Comparison of ENCODE assay signal across 8 cellular contexts in the genomic region with DNA sequence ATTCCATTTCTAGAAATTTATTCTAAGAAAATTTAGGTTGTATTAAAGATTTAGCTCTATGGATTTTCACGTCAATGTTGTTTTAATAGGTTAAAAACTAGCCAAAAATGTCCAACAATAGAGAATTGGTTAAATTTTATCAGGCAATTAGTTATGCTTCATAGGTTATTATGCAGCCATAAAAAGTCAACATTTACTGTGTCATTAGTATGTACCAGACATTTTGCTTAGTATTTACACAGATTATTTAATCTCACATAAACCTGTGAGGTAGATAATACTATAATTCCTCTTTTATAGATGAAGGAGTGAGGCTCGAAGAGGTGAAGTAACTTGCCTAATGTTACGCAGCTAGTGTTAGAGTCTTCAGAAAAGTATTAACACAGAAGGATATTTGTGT. TPM values are rescaled to one million over a fixed set of nuclear protein-coding genes. Genes with fewer than 3 reads are reported as not detected.
DNase-seq lines count a peak whose midpoint lies in the region; ATAC-seq and TF ChIP-seq lines count a peak whose summit lies in the region.

No MANE protein-coding gene starts in this region.

- WGBS in thyroid gland, 2 donors = 85 to 89% methylated on average over 3 of the region's 3 CpGs
- 49 to 79% methylated on average over 3 of the region's 3 CpGs for WGBS in sigmoid colon, 2 donors

- no peak for TF ChIP-seq POLR2A in Peyer's patch (IDR thresholded peaks at IDR 0.05)
- no peak for TF ChIP-seq POLR2A in thyroid gland (IDR thresholded peaks at IDR 0.05)
- no peak for TF ChIP-seq POLR2A in sigmoid colon (IDR thresholded peaks at IDR 0.05)

- peaks cover 4 to 15% of the 10 kb centered on the region in 2 donors for H3K36me3 ChIP-seq in muscle layer of duodenum (ENCODE audit: control insufficient read depth in 1 of 2, insufficient read depth in 2 of 2, low read length in 2 of 2)
- no peaks in the 10 kb centered on the region for H3K36me3 ChIP-seq in Peyer's patch
- H3K36me3 ChIP-seq in thyroid gland = no peaks in the 10 kb centered on the region
- H3K36me3 ChIP-seq in sigmoid colon = no peaks in the 10 kb centered on the region

- H3K4me1 Mint-ChIP-seq in HFFc6 (ENCODE audit: low read depth) = peaks cover 72% of the 10 kb centered on the region
- H3K4me1 Mint-ChIP-seq in brain = peaks cover 70% of the 10 kb centered on the region

- intact Hi-C loops in thyroid gland (cut with DNase I) (no loop called here), sigmoid colon (cut with DNase I) (no loop called here)

- POLR2A ChIA-PET in AG04450 (lab: Yijun Ruan, JAX) = interaction anchor here (1.2 kb wide), 1 partner anchor 252 kb away, joined by 3 read pairs; a partner anchor contains a TSS

- H3K9me3 Mint-ChIP-seq in HFFc6 (no peaks in the 10 kb centered on the region), brain (no peaks in the 10 kb centered on the region)

- H3K27ac ChIP-seq in AG04450 (ENCODE audit: low read depth, low read length) = no peak overlapping the region
- H3K27ac ChIP-seq in muscle layer of duodenum (ENCODE audit: low read length) = peak overlapping the region; percentile 97
- no peak overlapping the region for H3K27ac ChIP-seq in Peyer's patch
- no peak overlapping the region for H3K27ac ChIP-seq in thyroid gland
- H3K27ac ChIP-seq in sigmoid colon = peak overlapping the region in 2 of 4 donors; percentile 95 to 99

- H3K4me3 Mint-ChIP-seq in HFFc6 (peak overlapping the region; percentile 99), brain (peak overlapping the region; percentile 96 to 99 (median 98))

- TF ChIP-seq EP300 in sigmoid colon (IDR thresholded peaks at IDR 0.05) = no peak

- CTCF ChIA-PET in AG04450 (lab: Charles Lee) = interaction anchor here (0.6 to 1.2 kb wide), 2 partner anchors 32 to 70 kb away, joined by 3 to 6 read pairs; no protein-coding TSS in a partner anchor

- H3K27me3 ChIP-seq in AG04450 (ENCODE audit: control insufficient read depth, insufficient read depth, low read length) = no peaks in the 10 kb centered on the region
- no peaks in the 10 kb centered on the region for H3K27me3 ChIP-seq in muscle layer of duodenum (ENCODE audit: low read depth, low read length)
- H3K27me3 ChIP-seq in Peyer's patch = no peaks in the 10 kb centered on the region
- H3K27me3 ChIP-seq in thyroid gland = no peaks in the 10 kb centered on the region
- no peaks in the 10 kb centered on the region for H3K27me3 ChIP-seq in sigmoid colon

- H3K36me3 Mint-ChIP-seq in HFFc6 (ENCODE audit: low read depth) (peaks cover 12% of the 10 kb centered on the region), brain (peaks cover 3% of the 10 kb centered on the region)

- TF ChIP-seq CTCF in AG04450 (IDR thresholded peaks at IDR 0.05; ENCODE audit: low read depth, low read length) = no peak
- TF ChIP-seq CTCF in HFFc6 (IDR thresholded peaks at IDR 0.05) = no peak
- TF ChIP-seq CTCF in brain (conservative IDR thresholded peaks at IDR 0.05) = no peak
- TF ChIP-seq CTCF in Peyer's patch (IDR thresholded peaks at IDR 0.05) = no peak
- no peak for TF ChIP-seq CTCF in thyroid gland (IDR thresholded peaks at IDR 0.05)
- no peak for TF ChIP-seq CTCF in sigmoid colon (IDR thresholded peaks at IDR 0.05)

- no peaks in the 10 kb centered on the region; the same call in 1 of the 2 replicates for H3K9me3 ChIP-seq in AG04450 (ENCODE audit: control insufficient read depth, insufficient read depth, low read length)
- no peaks in the 10 kb centered on the region for H3K9me3 ChIP-seq in muscle layer of duodenum (ENCODE audit: control insufficient read depth in 1 of 2, low read length in 2 of 2)
- H3K9me3 ChIP-seq in Peyer's patch = no peaks in the 10 kb centered on the region
- H3K9me3 ChIP-seq in thyroid gland = no peaks in the 10 kb centered on the region
- no peaks in the 10 kb centered on the region for H3K9me3 ChIP-seq in sigmoid colon

- peak overlapping the region; percentile 36; the same call in 1 of the 2 replicates for H3K27ac Mint-ChIP-seq in HFFc6
- peak overlapping the region in 2 of 5 experiments; percentile 95 to 100 for H3K27ac Mint-ChIP-seq in brain

- H3K4me1 ChIP-seq in muscle layer of duodenum (ENCODE audit: control insufficient read depth in 1 of 2, insufficient read depth in 2 of 2, low read length in 2 of 2) (peaks cover 20 to 62% of the 10 kb centered on the region in 2 donors), Peyer's patch (peaks cover 0 to 51% (median 4%) of the 10 kb centered on the region in 4 donors), thyroid gland (peaks cover 43 to 47% of the 10 kb centered on the region in 2 donors), sigmoid colon (peaks cover 0 to 66% (median 56%) of the 10 kb centered on the region in 4 donors)

- no peak for ATAC-seq in GM21515 (IDR thresholded peaks at IDR 0.05; ENCODE audit: unreplicated experiment)

- DNase-seq in AG04450 (ENCODE audit: low read depth, low spot score) (no peak), HFFc6 (no peak), Peyer's patch (no peak), thyroid gland (no peak), sigmoid colon (no peak)

- H3K27me3 Mint-ChIP-seq in HFFc6 (ENCODE audit: insufficient read depth) = no peaks in the 10 kb centered on the region; the same call in none of the 2 replicates
- H3K27me3 Mint-ChIP-seq in brain = peaks cover 15% of the 10 kb centered on the region

- H3K4me3 ChIP-seq in AG04450 (ENCODE audit: low read depth, low read length) (peak overlapping the region; percentile 86), muscle layer of duodenum (ENCODE audit: low read depth in 1 of 2, low read length in 2 of 2) (peak overlapping the region; percentile 69 to 97), Peyer's patch (peak overlapping the region in 2 of 4 donors; percentile 68 to 94), thyroid gland (replicated peaks in 1 of 3) (no peak overlapping the region), sigmoid colon (peak overlapping the region in 1 of 4 donors; percentile 89)

RNA-seq across cellular contexts. Expression of a gene that starts 1.9 kb away (rescaled TPM):
- polyA plus RNA-seq in AG04450 (2011; rRNA removed) (32.4 and 48.4 TPM in 2 replicates), brain (ENCODE audit: insufficient read depth, low read depth, low replicate concordance) (3.1 TPM), sigmoid colon (10 to 100 TPM; 31.8 to 55.5 (median 41.4) TPM)
- 43.4 and 51.2 TPM in 2 replicates for polyA minus RNA-seq in AG04450 (2011; rRNA and poly(A)+ RNA removed)
- 10 to 100 TPM; 74.4 to 88.3 (median 83.0) TPM for total RNA-seq in HFFc6 (2021; fragmentation: NEBNext Ultra II Directional; extraction: Animal tissue kit (Norgen Biotek cat#: 25700))
- total RNA-seq in Peyer's patch (100 to 1,000 TPM; 174 to 236 (median 208) TPM), thyroid gland (100 to 1,000 TPM; 131 to 203 (median 150) TPM), sigmoid colon (10 to 100 TPM; 73.7 to 84.5 (median 80.0) TPM)

Comparison
In these comparisons a context has a peak if more than half of its experiments do, and no peak if none do; other contexts are left out.
1. H3K4me3 ChIP-seq: peak in AG04450 (single experiment) and muscle layer of duodenum (2 of 2); none in thyroid gland (0 of 3).